Comparison of ENCODE assay signal across 20 cellular contexts in genomic region chr1:150692720-150693119, GRCh38. TPM values are rescaled to one million over a fixed set of nuclear protein-coding genes. Genes with fewer than 3 reads are reported as not detected.
"Had no signal": no experiment of that assay in that cellular context is flagged by ENCODE, and none has a peak within 500 bp of the region (broad histone marks: within the 10 kb centered on the region; RNA-seq: fewer than 3 reads in every experiment).

No MANE protein-coding gene starts in this region.

- H3K27me3 ChIP-seq: spleen, transverse colon had no signal

- H3K27me3 Mint-ChIP-seq: activated CD4-positive, alpha-beta memory T cell treated with anti-CD3 and anti-CD28 coated beads, Interleukin-2, amount 10 ng/mL, durations not matched to agents 7 days and 5 days; stimulated activated memory B cell treated with anti-CD40 and anti-IgM and Interleukin-4, amounts not matched to agents 10 μg/mL and 1 μg/mL and 100 μg/mL, for 72 hours had no signal

- H3K4me3 ChIP-seq: coronary artery, left ventricle myocardium inferior, psoas muscle, spleen, transverse colon had no signal

- H3K27ac Mint-ChIP-seq: activated CD4-positive, alpha-beta memory T cell treated with anti-CD3 and anti-CD28 coated beads, Interleukin-2, amount 10 ng/mL, durations not matched to agents 7 days and 5 days; activated naive CD4-positive, alpha-beta T cell treated with anti-CD3 and anti-CD28 coated beads for 36 hours; nephron; stimulated activated memory B cell treated with anti-CD40 and anti-IgM and Interleukin-4, amounts not matched to agents 10 μg/mL and 1 μg/mL and 100 μg/mL, for 72 hours had no signal

- FAIRE-seq: astrocyte, kidney had no signal

- H3K27ac ChIP-seq: coronary artery, left ventricle myocardium inferior, psoas muscle had no signal

- ATAC-seq: esophagus mucosa; psoas muscle; sciatic nerve; stimulated activated memory B cell treated with anti-CD40 and anti-IgM and Interleukin-4, amounts not matched to agents 10 μg/mL and 1 μg/mL and 100 μg/mL, for 72 hours had no signal

- H3K4me3 Mint-ChIP-seq: activated CD4-positive, alpha-beta memory T cell treated with anti-CD3 and anti-CD28 coated beads, Interleukin-2, amount 10 ng/mL, durations not matched to agents 7 days and 5 days; activated naive CD4-positive, alpha-beta T cell treated with anti-CD3 and anti-CD28 coated beads for 36 hours; nephron; stimulated activated memory B cell treated with anti-CD40 and anti-IgM and Interleukin-4, amounts not matched to agents 10 μg/mL and 1 μg/mL and 100 μg/mL, for 72 hours had no signal

- H3K9me3 Mint-ChIP-seq: activated CD4-positive, alpha-beta memory T cell treated with anti-CD3 and anti-CD28 coated beads, Interleukin-2, amount 10 ng/mL, durations not matched to agents 7 days and 5 days; activated naive CD4-positive, alpha-beta T cell treated with anti-CD3 and anti-CD28 coated beads for 36 hours; nephron; stimulated activated memory B cell treated with anti-CD40 and anti-IgM and Interleukin-4, amounts not matched to agents 10 μg/mL and 1 μg/mL and 100 μg/mL, for 72 hours had no signal

- H3K9me3 ChIP-seq: left ventricle myocardium inferior, psoas muscle, spleen, transverse colon had no signal

- DNase-seq: activated CD4-positive, alpha-beta memory T cell treated with anti-CD3 and anti-CD28 coated beads, Interleukin-2, amount 10 ng/mL, durations not matched to agents 7 days and 5 days; activated CD8-positive, alpha-beta memory T cell treated with anti-CD3 and anti-CD28 coated beads, Interleukin-2, amount 50 U/mL, for 48 hours; activated naive CD4-positive, alpha-beta T cell treated with anti-CD3 and anti-CD28 coated beads for 36 hours; caudate nucleus; effector memory CD4-positive, alpha-beta T cell; foreskin melanocyte; kidney; left ventricle myocardium inferior; mesendoderm; psoas muscle; spleen; stimulated activated CD4-positive, alpha-beta T cell treated with anti-CD3 and anti-CD28 coated beads, Interleukin-1b, Interleukin-23, amount 100 ng/mL, for 48 hours; T1000; transverse colon had no signal

RNA-seq across cellular contexts. Expression of gene HORMAD1, which starts 28.0 kb away (rescaled TPM):
- total RNA-seq: activated naive CD4-positive, alpha-beta T cell treated with anti-CD3 and anti-CD28 coated beads for 36 hours; astrocyte; left ventricle myocardium inferior had no signal
- polyA plus RNA-seq: psoas muscle had no signal
